1 cellular context compared by ENCODE assay signal in genomic region chr5:3535414-3536211, GRCh38.
A peak's percentile ranks its signal among the peaks of the same experiment; 100 is the strongest.
TF ChIP-seq lines count a peak whose summit lies in the region.

No MANE protein-coding gene starts in this region.

TF ChIP-seq in K562, 482 proteins besides CTCF, POLR2A, EP300 and RAD21 (continued from another document):
- TF ChIP-seq ZNF518B (CRISPR knock-in tag; IDR thresholded peaks at IDR 0.05) = no peak
- TF ChIP-seq E2F6 (IDR thresholded peaks at IDR 0.05; ENCODE audit: borderline replicate concordance in 1 of 2, extremely low read depth in 1 of 2, insufficient read depth in 1 of 2, insufficient read length in 1 of 2, low read depth in 1 of 2, low read length in 1 of 2, poor library complexity in 1 of 2, severe bottlenecking in 1 of 2) = peak; percentile 63 to 76
- peak; percentile 90 for TF ChIP-seq CHD2 (IDR thresholded peaks at IDR 0.05; ENCODE audit: low read depth, low read length)
- no peak for TF ChIP-seq RAD51 (IDR thresholded peaks at IDR 0.05; ENCODE audit: borderline replicate concordance, low read depth)
- TF ChIP-seq MYC (IDR thresholded peaks at IDR 0.05; ENCODE audit: low read depth, low read length) = 0 out of 2 replicates have a peak, but pooled peaks have one; percentile 23
- no peak for TF ChIP-seq MYC (CRISPR knock-in tag; IDR thresholded peaks at IDR 0.05; ENCODE audit: borderline replicate concordance, low read depth)
- TF ChIP-seq KHSRP (IDR thresholded peaks at IDR 0.05) = no peak
- no peak for TF ChIP-seq GATA2 (CRISPR knock-in tag; IDR thresholded peaks at IDR 0.05)
